ENCODE assay signal across 8 cellular contexts in genomic region chr1:228664399-228664914, GRCh38.
DNase-seq lines count a peak whose midpoint lies in the region; ATAC-seq lines count a peak whose summit lies in the region.

No MANE protein-coding gene starts in this region.

- H3K4me3 ChIP-seq in effector memory CD4-positive, alpha-beta T cell (ENCODE audit: insufficient read depth, low read depth, low read length, poor library complexity, severe bottlenecking), result no peak overlapping the region
- H3K4me3 ChIP-seq in mesenchymal stem cell (ENCODE audit: insufficient read depth in 1 of 2, low read depth in 1 of 2, low read length in 2 of 2), result no peak overlapping the region

- no peak overlapping the region for H3K14ac ChIP-seq in mesenchymal stem cell (ENCODE audit: low read length in 2 of 2)

- no peaks in the 10 kb centered on the region for H3K4me1 Mint-ChIP-seq in activated CD4-positive, alpha-beta memory T cell treated with anti-CD3 and anti-CD28 coated beads for 36 hours (ENCODE audit: low read depth)

- ATAC-seq in GM18519 (IDR thresholded peaks at IDR 0.05; ENCODE audit: low FRiP score, unreplicated experiment), result no peak

- intact Hi-C loops in activated CD4-positive, alpha-beta memory T cell treated with anti-CD3 and anti-CD28 coated beads for 36 hours (cut with micrococcal nuclease), result loop anchor here (1.0 kb wide), 1 partner anchor 563 kb away; no protein-coding TSS in a partner anchor

- POLR2A ChIA-PET in activated CD4-positive, alpha-beta memory T cell treated with anti-CD3 and anti-CD28 coated beads for 36 hours (lab: Charles Lee), result no interaction called here

- no peak overlapping the region for H2BK15ac ChIP-seq in mesenchymal stem cell (ENCODE audit: low read depth, poor library complexity, severe bottlenecking)

- no peaks in the 10 kb centered on the region for H3K27me3 Mint-ChIP-seq in activated CD4-positive, alpha-beta memory T cell treated with anti-CD3 and anti-CD28 coated beads for 36 hours

- H3K27ac Mint-ChIP-seq in activated CD4-positive, alpha-beta memory T cell treated with anti-CD3 and anti-CD28 coated beads for 36 hours, result no peak overlapping the region

- H4K91ac ChIP-seq in mesenchymal stem cell (ENCODE audit: low read length), result no peak overlapping the region

- H3K4me2 ChIP-seq in mesenchymal stem cell (ENCODE audit: low read length, poor library complexity, severe bottlenecking), result no peak overlapping the region

- H2AFZ ChIP-seq in mesenchymal stem cell (ENCODE audit: low read depth, low read length), result no peak overlapping the region

- peak in 12 of 14 donors; percentile 12 to 75 (median 33) for DNase-seq in C1 segment of cervical spinal cord (lab: John Stamatoyannopoulos, UW)
- DNase-seq in HK-2 (ENCODE audit: unreplicated experiment), result peak; percentile 68
- peak; percentile 78 for DNase-seq in NCI-H774 (lab: John Stamatoyannopoulos, UW)
- peak; percentile 83 for DNase-seq in activated CD4-positive, alpha-beta memory T cell treated with anti-CD3 and anti-CD28 coated beads for 36 hours
- peak; percentile 41 to 68 (median 57) for DNase-seq in effector memory CD4-positive, alpha-beta T cell
- DNase-seq in mesenchymal stem cell, result peak; percentile 70
- DNase-seq in stimulated activated CD8-positive, alpha-beta memory T cell treated with anti-CD3 and anti-CD28 coated beads, Interleukin-2, amount 100 ng/mL, for 48 hours (ENCODE audit: low read depth in 2 of 2), result peak; percentile 42 to 62

- no peaks in the 10 kb centered on the region for H3K36me3 ChIP-seq in effector memory CD4-positive, alpha-beta T cell (ENCODE audit: control insufficient read depth, insufficient read depth, low read length)
- no peaks in the 10 kb centered on the region for H3K36me3 ChIP-seq in mesenchymal stem cell (ENCODE audit: control insufficient read depth in 1 of 2, insufficient read depth in 2 of 2, low read depth in 1 of 2, low read length in 2 of 2)

- H3K4me3 Mint-ChIP-seq in activated CD4-positive, alpha-beta memory T cell treated with anti-CD3 and anti-CD28 coated beads for 36 hours, result no peak overlapping the region

- no peaks in the 10 kb centered on the region for H3K9me3 ChIP-seq in effector memory CD4-positive, alpha-beta T cell (ENCODE audit: control insufficient read depth, low read length)
- no peaks in the 10 kb centered on the region for H3K9me3 ChIP-seq in mesenchymal stem cell (ENCODE audit: control insufficient read depth, low read length)

- H3K27ac ChIP-seq in effector memory CD4-positive, alpha-beta T cell (ENCODE audit: insufficient read depth, low read length, poor library complexity, severe bottlenecking), result no peak overlapping the region
- H3K27ac ChIP-seq in mesenchymal stem cell (ENCODE audit: low read length, poor library complexity, severe bottlenecking), result no peak overlapping the region

- H3K9me3 Mint-ChIP-seq in activated CD4-positive, alpha-beta memory T cell treated with anti-CD3 and anti-CD28 coated beads for 36 hours, result no peaks in the 10 kb centered on the region

- H3K23ac ChIP-seq in mesenchymal stem cell (ENCODE audit: low read length in 2 of 2), result no peak overlapping the region

- no peak overlapping the region for H3K18ac ChIP-seq in mesenchymal stem cell (ENCODE audit: low read depth in 1 of 2, low read length in 2 of 2)

- H3K9ac ChIP-seq in mesenchymal stem cell (ENCODE audit: low read length), result peak overlapping the region; percentile 38

- no peaks in the 10 kb centered on the region for H3K36me3 Mint-ChIP-seq in activated CD4-positive, alpha-beta memory T cell treated with anti-CD3 and anti-CD28 coated beads for 36 hours

- H3K79me1 ChIP-seq in mesenchymal stem cell (replicated peaks; ENCODE audit: low read length, poor library complexity, severe bottlenecking), result no peaks in the 10 kb centered on the region

- H2BK5ac ChIP-seq in mesenchymal stem cell (ENCODE audit: low read depth, low read length, poor library complexity, severe bottlenecking), result no peak overlapping the region

- no peaks in the 10 kb centered on the region for H3K4me1 ChIP-seq in effector memory CD4-positive, alpha-beta T cell (ENCODE audit: control insufficient read depth, insufficient read depth, low read length, poor library complexity, severe bottlenecking)
- H3K4me1 ChIP-seq in mesenchymal stem cell (ENCODE audit: control insufficient read depth, insufficient read depth, low read depth, low read length), result no peaks in the 10 kb centered on the region

- H3K4ac ChIP-seq in mesenchymal stem cell (ENCODE audit: low read depth in 1 of 2, low read length in 2 of 2), result no peak overlapping the region

- no peak overlapping the region for H2BK120ac ChIP-seq in mesenchymal stem cell (ENCODE audit: low read depth, low read length)

- H4K8ac ChIP-seq in mesenchymal stem cell (ENCODE audit: low read length), result no peak overlapping the region

- H2AK5ac ChIP-seq in mesenchymal stem cell (ENCODE audit: low read length, severe bottlenecking), result no peak overlapping the region

- H3K27me3 ChIP-seq in effector memory CD4-positive, alpha-beta T cell (replicated peaks; ENCODE audit: control insufficient read depth, insufficient read depth, low read length, poor library complexity, severe bottlenecking), result no peaks in the 10 kb centered on the region
- no peaks in the 10 kb centered on the region for H3K27me3 ChIP-seq in mesenchymal stem cell (ENCODE audit: control insufficient read depth in 1 of 2, insufficient read depth in 1 of 2, low read length in 2 of 2)

- 63% methylated on average over 11 of the region's 14 CpGs for WGBS in mesenchymal stem cell

- H2BK12ac ChIP-seq in mesenchymal stem cell (ENCODE audit: low read length in 2 of 2), result no peak overlapping the region

- CTCF ChIA-PET in activated CD4-positive, alpha-beta memory T cell treated with anti-CD3 and anti-CD28 coated beads for 36 hours (lab: Charles Lee), result interaction anchor here (0.6 to 6.8 kb wide), 23 partner anchors 8 to 967 kb away, joined by 3 to 110 read pairs (median 4); no protein-coding TSS in a partner anchor

Comparison
In these comparisons a context has a peak if more than half of its experiments do, and no peak if none do; other contexts are left out.
1. DNase-seq: peak in every context shown above with its lines; median percentile 83 in activated CD4-positive, alpha-beta memory T cell treated with anti-CD3 and anti-CD28 coated beads for 36 hours; 78 in NCI-H774; 70 in mesenchymal stem cell; 68 in HK-2; 57 in effector memory CD4-positive, alpha-beta T cell; 52 in stimulated activated CD8-positive, alpha-beta memory T cell treated with anti-CD3 and anti-CD28 coated beads, Interleukin-2, amount 100 ng/mL, for 48 hours; 33 in C1 segment of cervical spinal cord.